ENCODE assay signal across 1 cellular context in genomic region chr10:3347413-3348147, GRCh38.
TF ChIP-seq lines count a peak whose summit lies in the region.

No MANE protein-coding gene starts in this region.

TF ChIP-seq in GM23338, 12 proteins besides CTCF, POLR2A, EP300 and RAD21 (continued from another document):
- TF ChIP-seq ZNF462 (CRISPR knock-in tag; IDR thresholded peaks at IDR 0.05) (no peak), STAT1 (IDR thresholded peaks at IDR 0.05; ENCODE audit: unreplicated experiment) (no peak), EZH2 (IDR thresholded peaks at IDR 0.05; ENCODE audit: low read depth, unreplicated experiment) (no peak), JUNB (IDR thresholded peaks at IDR 0.05; ENCODE audit: unreplicated experiment) (no peak), ZNF331 (CRISPR knock-in tag; IDR thresholded peaks at IDR 0.05; ENCODE audit: low read depth) (no peak), ZNF114 (CRISPR knock-in tag; IDR thresholded peaks at IDR 0.05) (no peak), NANOG (IDR thresholded peaks at IDR 0.05; ENCODE audit: borderline replicate concordance) (no peak)
